Comparison of ENCODE assay signal across 15 cellular contexts in genomic region chr10:52484426-52485065, GRCh38.
DNase-seq lines count a peak whose midpoint lies in the region; ATAC-seq, FAIRE-seq and TF ChIP-seq lines count a peak whose summit lies in the region.
"Had no signal": no experiment of that assay in that cellular context is flagged by ENCODE, and none has a peak within 500 bp of the region (broad histone marks: within the 10 kb centered on the region; RNA-seq: fewer than 3 reads in every experiment).

No MANE protein-coding gene starts in this region.

- no TSS peak for BruUV-seq in Panc1 (replicated peaks; lab: Mats Ljungman, UMichigan)

- no peak overlapping the region for H3K4me2 ChIP-seq in A549

- H3K27ac ChIP-seq in A549 (peak overlapping the region; percentile 19 to 64; a peak in 4 of 6 replicates), Panc1 (ENCODE audit: low read length) (peak overlapping the region; percentile 34)

- in situ Hi-C loops in Panc1 (cut with HindIII; ENCODE audit: low pct_unique_long_range_greater_than_20kb, low sequenced_read_pairs) = no loop called here

- H3K4me1 ChIP-seq in A549 (peaks cover 36% of the 10 kb centered on the region), Panc1 (ENCODE audit: control insufficient read depth, insufficient read depth, low read length) (peaks cover 4% of the 10 kb centered on the region)

- no peak for TF ChIP-seq CTCF in A549 (IDR thresholded peaks at IDR 0.05)
- no peak for TF ChIP-seq CTCF in Panc1 (IDR thresholded peaks at IDR 0.05)
- TF ChIP-seq CTCF in fibroblast of the aortic adventitia (IDR thresholded peaks at IDR 0.05; ENCODE audit: insufficient read depth, low read length) = no peak

- FAIRE-seq in A549 (lab: Jason Lieb, UNC) = no peak
- FAIRE-seq in H54 (lab: Jason Lieb, UNC) = peak; percentile 36

- no peak for ATAC-seq in A549
- no peak for ATAC-seq in Panc1
- no peak for ATAC-seq in GM21447 (IDR thresholded peaks at IDR 0.05; ENCODE audit: unreplicated experiment)
- no peak for ATAC-seq in GM21786 (IDR thresholded peaks at IDR 0.05; ENCODE audit: unreplicated experiment)

- no peak for TF ChIP-seq RAD21 in A549 (conservative IDR thresholded peaks at IDR 0.05 in 1 of 2, IDR thresholded peaks at IDR 0.05 in 1 of 2)

- intact Hi-C loops in Panc1 (cut with micrococcal nuclease; ENCODE audit: unreplicated experiment) = loop anchor here (5.0 kb wide), 1 partner anchor 42 kb away; no protein-coding TSS in a partner anchor

- H3K36me3 ChIP-seq in Panc1 (ENCODE audit: control insufficient read depth, insufficient read depth, low read length) = no peaks in the 10 kb centered on the region

- no peaks in the 10 kb centered on the region for H3K9me3 ChIP-seq in A549
- peaks cover 59% of the 10 kb centered on the region; the same call in 1 of the 2 replicates for H3K9me3 ChIP-seq in Panc1 (ENCODE audit: control insufficient read depth, insufficient read depth, low read depth, low read length)

- TF ChIP-seq EP300 in A549 (IDR thresholded peaks at IDR 0.05) = no peak

- DNase-seq in A549 (ENCODE audit: low read depth in 1 of 2, low spot score in 1 of 2) (no peak), H54 (ENCODE audit: insufficient read length, low spot score) (no peak), Panc1 (ENCODE audit: low read depth, low spot score) (no peak), fibroblast of the aortic adventitia (ENCODE audit: low read depth) (peak; percentile 50), NCI-H2029 treated with DMSO at 0.1 percent for 48 hours (lab: John Stamatoyannopoulos, UW) (no peak), COLO668 (lab: John Stamatoyannopoulos, UW; ENCODE audit: unreplicated experiment) (no peak)
- DNase-seq: 8988T, COR-L47, DMS153, HCEC 1CT, NCI-H1436 treated with DMSO at 0.1 percent for 48 hours, NCI-H2081, NCI-H510A treated with DMSO at 0.1 percent for 48 hours had no signal

- POLR2A ChIA-PET in A549 (lab: Yijun Ruan, JAX) = no interaction called here
- POLR2A ChIA-PET in Panc1 (lab: Charles Lee) = no interaction called here

- no peak overlapping the region for H3K4me3 ChIP-seq in A549
- no peak overlapping the region for H3K4me3 ChIP-seq in Panc1 (ENCODE audit: low read depth in 2 of 2, low read length in 2 of 2)
- no peak overlapping the region for H3K4me3 ChIP-seq in fibroblast of the aortic adventitia (ENCODE audit: low read depth, low read length)

- CTCF ChIA-PET in A549 (lab: Yijun Ruan, JAX) = interaction anchor here (0.6 to 14.0 kb wide), 5 partner anchors 11 to 173 kb away, joined by 3 to 385 read pairs (median 3); partner anchors contain the start of gene DKK1
- CTCF ChIA-PET in Panc1 (lab: Charles Lee) = no interaction called here

- WGBS in A549 (ENCODE audit: missing lambda C conversion rate) = 78% methylated on average over 3 of the region's 3 CpGs

- TF ChIP-seq POLR2A in A549 (IDR thresholded peaks at IDR 0.05; ENCODE audit: low read length) (no peak), H54 (IDR thresholded peaks at IDR 0.05; ENCODE audit: low read depth, low read length) (no peak)

- no peaks in the 10 kb centered on the region for H3K27me3 ChIP-seq in Panc1 (ENCODE audit: control insufficient read depth, insufficient read depth, low read length)

TF ChIP-seq in A549, 52 proteins besides CTCF, POLR2A, EP300 and RAD21:
- TF ChIP-seq RCOR1 (IDR thresholded peaks at IDR 0.05; ENCODE audit: low read depth, low read length) (no peak), ZFP36 (IDR thresholded peaks at IDR 0.05; ENCODE audit: borderline replicate concordance, partially characterized antibody) (no peak), HOXA7 (CRISPR knock-in tag; IDR thresholded peaks at IDR 0.05) (no peak), BCL3 (IDR thresholded peaks at IDR 0.05) (no peak), CHD4 (IDR thresholded peaks at IDR 0.05; ENCODE audit: borderline replicate concordance) (no peak), ZNF302 (CRISPR knock-in tag; IDR thresholded peaks at IDR 0.05) (no peak), CHD2 (IDR thresholded peaks at IDR 0.05; ENCODE audit: low read length, partially characterized antibody) (no peak), MAZ (IDR thresholded peaks at IDR 0.05; ENCODE audit: borderline replicate concordance, low read depth, low read length) (no peak), CEBPB (IDR thresholded peaks at IDR 0.05) (no peak)
